10 cellular contexts compared by ENCODE assay signal in genomic region chr17:5582177-5582885, GRCh38. TPM values are rescaled to one million over a fixed set of nuclear protein-coding genes. Genes with fewer than 3 reads are reported as not detected.
DNase-seq lines count a peak whose midpoint lies in the region; FAIRE-seq and TF ChIP-seq lines count a peak whose summit lies in the region.
"Had no signal": no experiment of that assay in that cellular context is flagged by ENCODE, and none has a peak within 500 bp of the region (broad histone marks: within the 10 kb centered on the region; RNA-seq: fewer than 3 reads in every experiment).

No MANE protein-coding gene starts in this region.

- CTCF ChIA-PET in activated CD4-positive, alpha-beta T cell treated with anti-CD3 and anti-CD28 coated beads, Interleukin-2, amount 10 ng/mL, durations not matched to agents 7 days and 5 days (lab: Charles Lee): interaction anchor here (0.9 to 1.4 kb wide), 2 partner anchors 10 to 16 kb away, joined by 3 read pairs; no protein-coding TSS in a partner anchor
- CTCF ChIA-PET in activated CD4-positive, alpha-beta memory T cell treated with anti-CD3 and anti-CD28 coated beads for 36 hours (lab: Charles Lee): interaction anchor here (0.6 to 4.6 kb wide), 3 partner anchors 28 to 124 kb away, joined by 3 to 21 read pairs (median 3); no protein-coding TSS in a partner anchor

- H3K36me3 Mint-ChIP-seq in activated CD4-positive, alpha-beta T cell treated with anti-CD3 and anti-CD28 coated beads, Interleukin-2, amount 10 ng/mL, durations not matched to agents 7 days and 5 days (ENCODE audit: low read depth): peaks cover 62% of the 10 kb centered on the region
- peaks cover 43% of the 10 kb centered on the region for H3K36me3 Mint-ChIP-seq in activated CD4-positive, alpha-beta memory T cell treated with anti-CD3 and anti-CD28 coated beads for 36 hours

- H3K27ac ChIP-seq in esophagus (ENCODE audit: low read depth in 2 of 2, low read length in 1 of 2): peak overlapping the region; percentile 43 to 54

- H3K4me1 ChIP-seq in esophagus (ENCODE audit: control insufficient read depth in 2 of 2, insufficient read depth in 2 of 2, low read length in 1 of 2): peaks cover 9 to 18% of the 10 kb centered on the region in 2 donors

- intact Hi-C loops in activated CD4-positive, alpha-beta memory T cell treated with anti-CD3 and anti-CD28 coated beads for 36 hours (cut with micrococcal nuclease): loop anchor here (5.0 to 10.0 kb wide), 3 partner anchors 492 to 1432 kb away; partner anchors contain the start of genes KIAA0753, RNASEK, TXNDC17 and WSCD1
- intact Hi-C loops in posterior vena cava (cut with DNase I): no loop called here

- no peak for DNase-seq in activated CD4-positive, alpha-beta T cell treated with anti-CD3 and anti-CD28 coated beads, Interleukin-2, amount 10 ng/mL, durations not matched to agents 7 days and 5 days
- DNase-seq in activated CD4-positive, alpha-beta T cell treated with anti-CD3 and anti-CD28 coated beads, Interleukin-2, amount 50 U/mL, for 48 hours: no peak
- no peak for DNase-seq in activated CD4-positive, alpha-beta memory T cell treated with anti-CD3 and anti-CD28 coated beads for 36 hours
- DNase-seq in posterior vena cava (ENCODE audit: low spot score) (peak; percentile 69), kidney glomerular epithelial cell (lab: John Stamatoyannopoulos, UW) (no peak), SKM-1 treated with dmso at 0.1 percent for 144 hours (lab: John Stamatoyannopoulos, UW; ENCODE audit: unreplicated experiment) (no peak), D721Med (ENCODE audit: insufficient read length, low spot score) (no peak)
- DNase-seq: NCI-H1694 had no signal

- no peak for TF ChIP-seq CTCF in D721Med (IDR thresholded peaks at IDR 0.05; ENCODE audit: insufficient read depth, missing control alignments)

- H3K4me1 Mint-ChIP-seq in activated CD4-positive, alpha-beta T cell treated with anti-CD3 and anti-CD28 coated beads, Interleukin-2, amount 10 ng/mL, durations not matched to agents 7 days and 5 days: peaks cover 76% of the 10 kb centered on the region
- peaks cover 74% of the 10 kb centered on the region for H3K4me1 Mint-ChIP-seq in activated CD4-positive, alpha-beta memory T cell treated with anti-CD3 and anti-CD28 coated beads for 36 hours (ENCODE audit: low read depth)

- H3K4me3 Mint-ChIP-seq in activated CD4-positive, alpha-beta T cell treated with anti-CD3 and anti-CD28 coated beads, Interleukin-2, amount 10 ng/mL, durations not matched to agents 7 days and 5 days: peak overlapping the region; percentile 90
- H3K4me3 Mint-ChIP-seq in activated CD4-positive, alpha-beta memory T cell treated with anti-CD3 and anti-CD28 coated beads for 36 hours: peak overlapping the region; percentile 96

- H3K36me3 ChIP-seq in esophagus (ENCODE audit: control insufficient read depth in 2 of 2, insufficient read depth in 2 of 2, low read length in 1 of 2): peaks cover 0 to 4% of the 10 kb centered on the region in 2 donors

- H3K9me3 ChIP-seq in esophagus (ENCODE audit: control insufficient read depth in 2 of 2, insufficient read depth in 1 of 2, low read depth in 1 of 2, low read length in 1 of 2): no peaks in the 10 kb centered on the region

- no peak for FAIRE-seq in D721Med (lab: Jason Lieb, UNC)
- FAIRE-seq: TTC549 had no signal

- POLR2A ChIA-PET in activated CD4-positive, alpha-beta T cell treated with anti-CD3 and anti-CD28 coated beads, Interleukin-2, amount 10 ng/mL, durations not matched to agents 7 days and 5 days (lab: Charles Lee): no interaction called here
- POLR2A ChIA-PET in activated CD4-positive, alpha-beta memory T cell treated with anti-CD3 and anti-CD28 coated beads for 36 hours (lab: Charles Lee): interaction anchor here (1.0 to 1.5 kb wide), 2 partner anchors 55 to 95 kb away, joined by 3 to 4 read pairs; no protein-coding TSS in a partner anchor

- 61 to 66% methylated on average over 9 of the region's 9 CpGs for WGBS in esophagus, 2 donors

- H3K27ac Mint-ChIP-seq in activated CD4-positive, alpha-beta T cell treated with anti-CD3 and anti-CD28 coated beads, Interleukin-2, amount 10 ng/mL, durations not matched to agents 7 days and 5 days: peak overlapping the region; percentile 98
- peak overlapping the region; percentile 58 for H3K27ac Mint-ChIP-seq in activated CD4-positive, alpha-beta memory T cell treated with anti-CD3 and anti-CD28 coated beads for 36 hours

- no peaks in the 10 kb centered on the region for H3K27me3 Mint-ChIP-seq in activated CD4-positive, alpha-beta T cell treated with anti-CD3 and anti-CD28 coated beads, Interleukin-2, amount 10 ng/mL, durations not matched to agents 7 days and 5 days
- no peaks in the 10 kb centered on the region for H3K27me3 Mint-ChIP-seq in activated CD4-positive, alpha-beta memory T cell treated with anti-CD3 and anti-CD28 coated beads for 36 hours

- no peak overlapping the region for H3K4me3 ChIP-seq in esophagus (ENCODE audit: low read depth in 1 of 2, low read length in 2 of 2)

- H3K27me3 ChIP-seq in esophagus (ENCODE audit: control insufficient read depth in 1 of 2, insufficient read depth in 2 of 2, low read length in 2 of 2): no peaks in the 10 kb centered on the region

- H3K9me3 Mint-ChIP-seq in activated CD4-positive, alpha-beta T cell treated with anti-CD3 and anti-CD28 coated beads, Interleukin-2, amount 10 ng/mL, durations not matched to agents 7 days and 5 days: peaks cover 2% of the 10 kb centered on the region
- peaks cover 7% of the 10 kb centered on the region for H3K9me3 Mint-ChIP-seq in activated CD4-positive, alpha-beta memory T cell treated with anti-CD3 and anti-CD28 coated beads for 36 hours

RNA-seq across cellular contexts. Expression of gene NLRP1, which starts 2.0 kb away (rescaled TPM):
- total RNA-seq in activated CD4-positive, alpha-beta T cell treated with anti-CD3 and anti-CD28 coated beads, Interleukin-2, amount 10 ng/mL, durations not matched to agents 7 days and 5 days: 10 to 100 TPM; 81.3 to 82.5 TPM
- total RNA-seq in activated CD4-positive, alpha-beta memory T cell treated with anti-CD3 and anti-CD28 coated beads for 36 hours: 10 to 100 TPM; 39.9 to 45.0 TPM
- 10 to 100 TPM in 1 of 2 donors, 1 to 10 TPM in 1; 8.6 to 26.4 TPM for polyA plus RNA-seq in esophagus
- total RNA-seq in posterior vena cava: 10 to 100 TPM; 18.1 to 19.6 TPM
